ENCODE assay signal across 10 cellular contexts in genomic region chr17:35765086-35765710, GRCh38. TPM values are rescaled to one million over a fixed set of nuclear protein-coding genes. Genes with fewer than 3 reads are reported as not detected.
DNase-seq lines count a peak whose midpoint lies in the region; ATAC-seq and TF ChIP-seq lines count a peak whose summit lies in the region.
"Had no signal": no experiment of that assay in that cellular context is flagged by ENCODE, and none has a peak within 500 bp of the region (broad histone marks: within the 10 kb centered on the region; RNA-seq: fewer than 3 reads in every experiment).

No MANE protein-coding gene starts in this region.

- in situ Hi-C loops in HAP-1 (cut with MboI; ENCODE audit: low sequenced_read_pairs): no loop called here

- DNase-seq in BE2C: no peak
- no peak for DNase-seq in HAP-1 (ENCODE audit: low spot score in 2 of 2)
- no peak for DNase-seq in activated naive CD8-positive, alpha-beta T cell treated with anti-CD3 and anti-CD28 coated beads for 36 hours
- DNase-seq in iPS-NIHi11 (ENCODE audit: low spot score): no peak
- no peak for DNase-seq in midbrain (lab: John Stamatoyannopoulos, UW)
- DNase-seq in NCI-H82 treated with DMSO at 0.1 percent for 48 hours (lab: John Stamatoyannopoulos, UW; ENCODE audit: unreplicated experiment): no peak

- TF ChIP-seq CTCF in BE2C (IDR thresholded peaks at IDR 0.05; ENCODE audit: low read depth, low read length): no peak

- H3K9me3 Mint-ChIP-seq in activated naive CD8-positive, alpha-beta T cell treated with anti-CD3 and anti-CD28 coated beads for 36 hours: no peaks in the 10 kb centered on the region

- H3K4me3 ChIP-seq in BE2C (ENCODE audit: low read depth, low read length) (peak overlapping the region; percentile 72), HAP-1 (peak overlapping the region; percentile 42; the same call in 1 of the 2 replicates), mesodermal cell (ENCODE audit: extremely low read depth, insufficient read depth, low read length, poor library complexity, severe bottlenecking) (no peak overlapping the region)

- no peaks in the 10 kb centered on the region for H3K36me3 ChIP-seq in BE2C
- H3K36me3 ChIP-seq in HAP-1 (replicated peaks): no peaks in the 10 kb centered on the region
- no peaks in the 10 kb centered on the region for H3K36me3 ChIP-seq in mesodermal cell (ENCODE audit: control insufficient read depth, insufficient read depth, low read length)

- no peak for ATAC-seq in HG03460 (IDR thresholded peaks at IDR 0.05; ENCODE audit: unreplicated experiment)

- WGBS in mesodermal cell (ENCODE audit: insufficient coverage in 2 of 2), 2 experiments: 85 to 89% methylated on average over 6 to 8 of the region's 11 CpGs

- H3K36me3 Mint-ChIP-seq in activated naive CD8-positive, alpha-beta T cell treated with anti-CD3 and anti-CD28 coated beads for 36 hours: no peaks in the 10 kb centered on the region

- H3K9me3 ChIP-seq in BE2C (no peaks in the 10 kb centered on the region), HAP-1 (no peaks in the 10 kb centered on the region), mesodermal cell (ENCODE audit: control insufficient read depth, low read length) (no peaks in the 10 kb centered on the region)

- no peaks in the 10 kb centered on the region for H3K27me3 Mint-ChIP-seq in activated naive CD8-positive, alpha-beta T cell treated with anti-CD3 and anti-CD28 coated beads for 36 hours

- peak overlapping the region; percentile 90 for H3K4me3 Mint-ChIP-seq in activated naive CD8-positive, alpha-beta T cell treated with anti-CD3 and anti-CD28 coated beads for 36 hours

- H3K27me3 ChIP-seq in BE2C (no peaks in the 10 kb centered on the region), HAP-1 (ENCODE audit: low read depth) (no peaks in the 10 kb centered on the region)

- H3K4me1 Mint-ChIP-seq in activated naive CD8-positive, alpha-beta T cell treated with anti-CD3 and anti-CD28 coated beads for 36 hours: peaks cover 11% of the 10 kb centered on the region

- peaks cover 7% of the 10 kb centered on the region for H3K4me1 ChIP-seq in BE2C
- H3K4me1 ChIP-seq in HAP-1: no peaks in the 10 kb centered on the region
- peaks cover 19% of the 10 kb centered on the region for H3K4me1 ChIP-seq in mesodermal cell (ENCODE audit: control insufficient read depth, insufficient read depth, low read length, poor library complexity, severe bottlenecking)

- H3K27ac Mint-ChIP-seq in activated naive CD8-positive, alpha-beta T cell treated with anti-CD3 and anti-CD28 coated beads for 36 hours: no peak overlapping the region

- H3K27ac ChIP-seq in mesodermal cell (ENCODE audit: low read depth, low read length, severe bottlenecking): peak overlapping the region; percentile 36

RNA-seq across cellular contexts. Expression of gene C17orf50, which starts 4.5 kb away (rescaled TPM):
- polyA plus RNA-seq in BE2C (2012; ENCODE audit: insufficient read depth, insufficient read length, low read depth): 0.86 TPM
- total RNA-seq in activated naive CD8-positive, alpha-beta T cell treated with anti-CD3 and anti-CD28 coated beads for 36 hours: not detected
- not detected for polyA plus RNA-seq in mesodermal cell (2013, experiment 1 of 2)
- not detected for polyA plus RNA-seq in mesodermal cell (2013, experiment 2 of 2)
- total RNA-seq: dermis microvascular lymphatic vessel endothelial cell, Right ventricle myocardium superior had no signal

RNA-seq across cellular contexts. Expression of gene GAS2L2, which starts 12.2 kb away (rescaled TPM):
- polyA plus RNA-seq in BE2C (2012; ENCODE audit: insufficient read depth, insufficient read length, low read depth): 0.17 TPM
- under 1 TPM; 0.40 to 0.43 TPM for total RNA-seq in activated naive CD8-positive, alpha-beta T cell treated with anti-CD3 and anti-CD28 coated beads for 36 hours
- polyA plus RNA-seq in mesodermal cell (2013, experiment 1 of 2): 0.18 TPM
- not detected for polyA plus RNA-seq in mesodermal cell (2013, experiment 2 of 2)
- total RNA-seq: dermis microvascular lymphatic vessel endothelial cell had no signal

RNA-seq across cellular contexts. Expression of gene MMP28, which starts 30.2 kb away (rescaled TPM):
- 1.8 TPM for polyA plus RNA-seq in BE2C (2012; ENCODE audit: insufficient read depth, insufficient read length, low read depth)
- under 1 TPM; 0.21 to 0.50 TPM for total RNA-seq in activated naive CD8-positive, alpha-beta T cell treated with anti-CD3 and anti-CD28 coated beads for 36 hours
- polyA plus RNA-seq in mesodermal cell (2013, experiment 1 of 2): 27.1 TPM
- polyA plus RNA-seq in mesodermal cell (2013, experiment 2 of 2): 35.7 TPM

RNA-seq across cellular contexts. Expression of gene RASL10B, which starts 33.8 kb away (rescaled TPM):
- 23.4 TPM for polyA plus RNA-seq in BE2C (2012; ENCODE audit: insufficient read depth, insufficient read length, low read depth)
- 1 to 10 TPM; 2.5 to 2.6 TPM for total RNA-seq in activated naive CD8-positive, alpha-beta T cell treated with anti-CD3 and anti-CD28 coated beads for 36 hours
- 56.3 TPM for polyA plus RNA-seq in mesodermal cell (2013, experiment 1 of 2)
- 53.3 TPM for polyA plus RNA-seq in mesodermal cell (2013, experiment 2 of 2)

RNA-seq across cellular contexts. Expression of gene TAF15, which starts 44.1 kb away (rescaled TPM):
- polyA plus RNA-seq in BE2C (2012; ENCODE audit: insufficient read depth, insufficient read length, low read depth): 112 TPM
- total RNA-seq in activated naive CD8-positive, alpha-beta T cell treated with anti-CD3 and anti-CD28 coated beads for 36 hours: 100 to 1,000 TPM; 306 to 317 TPM
- 165 TPM for polyA plus RNA-seq in mesodermal cell (2013, experiment 1 of 2)
- 192 TPM for polyA plus RNA-seq in mesodermal cell (2013, experiment 2 of 2)
